1 cellular context compared by ENCODE assay signal in the genomic region with DNA sequence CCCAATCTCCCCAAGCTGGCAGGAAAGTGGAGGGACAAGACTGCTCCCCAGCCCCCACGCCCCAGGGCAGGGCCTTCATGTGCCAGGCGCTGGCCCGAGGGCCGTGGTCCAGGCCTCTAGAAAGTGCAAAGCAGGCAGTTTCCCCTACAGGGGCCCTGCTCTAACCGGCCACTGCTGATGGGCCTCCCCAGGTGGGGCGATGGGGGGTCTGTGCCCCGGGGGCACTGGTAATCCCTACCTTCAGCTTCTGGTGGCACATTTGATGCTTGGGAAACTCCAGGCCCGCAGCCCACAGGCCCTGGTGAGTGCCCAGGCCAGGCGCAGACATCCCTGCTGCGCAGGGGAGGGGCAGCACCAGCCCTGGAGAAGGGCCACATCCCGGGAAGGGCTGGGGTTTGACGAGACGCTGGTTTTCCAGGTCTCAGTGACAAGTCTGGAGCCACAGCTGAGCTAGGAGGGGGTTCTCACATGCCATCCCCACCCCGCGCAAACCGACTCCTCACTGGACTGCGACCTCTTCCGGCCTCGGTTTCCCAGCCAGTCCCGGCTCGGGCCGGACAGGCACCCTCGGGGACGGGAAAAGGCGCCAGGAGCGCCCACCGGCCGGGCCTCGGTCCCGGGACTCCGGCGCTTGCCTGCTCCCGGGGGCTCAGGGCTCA.
TF ChIP-seq lines count a peak whose summit lies in the region.

No MANE protein-coding gene starts in this region.

TF ChIP-seq in HCT116, 20 proteins besides CTCF, POLR2A, EP300 and RAD21 (continued from another document):
- TF ChIP-seq, protein P1, sequence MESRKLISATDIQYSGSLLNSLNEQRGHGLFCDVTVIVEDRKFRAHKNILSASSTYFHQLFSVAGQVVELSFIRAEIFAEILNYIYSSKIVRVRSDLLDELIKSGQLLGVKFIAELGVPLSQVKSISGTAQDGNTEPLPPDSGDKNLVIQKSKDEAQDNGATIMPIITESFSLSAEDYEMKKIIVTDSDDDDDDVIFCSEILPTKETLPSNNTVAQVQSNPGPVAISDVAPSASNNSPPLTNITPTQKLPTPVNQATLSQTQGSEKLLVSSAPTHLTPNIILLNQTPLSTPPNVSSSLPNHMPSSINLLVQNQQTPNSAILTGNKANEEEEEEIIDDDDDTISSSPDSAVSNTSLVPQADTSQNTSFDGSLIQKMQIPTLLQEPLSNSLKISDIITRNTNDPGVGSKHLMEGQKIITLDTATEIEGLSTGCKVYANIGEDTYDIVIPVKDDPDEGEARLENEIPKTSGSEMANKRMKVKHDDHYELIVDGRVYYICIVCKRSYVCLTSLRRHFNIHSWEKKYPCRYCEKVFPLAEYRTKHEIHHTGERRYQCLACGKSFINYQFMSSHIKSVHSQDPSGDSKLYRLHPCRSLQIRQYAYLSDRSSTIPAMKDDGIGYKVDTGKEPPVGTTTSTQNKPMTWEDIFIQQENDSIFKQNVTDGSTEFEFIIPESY (IDR thresholded peaks at IDR 0.05; ENCODE audit: extremely low read depth, insufficient replicate concordance, low read length) = no peak
- TF ChIP-seq, protein P2, sequence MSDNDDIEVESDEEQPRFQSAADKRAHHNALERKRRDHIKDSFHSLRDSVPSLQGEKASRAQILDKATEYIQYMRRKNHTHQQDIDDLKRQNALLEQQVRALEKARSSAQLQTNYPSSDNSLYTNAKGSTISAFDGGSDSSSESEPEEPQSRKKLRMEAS (IDR thresholded peaks at IDR 0.05) = no peak
- TF ChIP-seq TCF7L2 (IDR thresholded peaks at IDR 0.05; ENCODE audit: borderline replicate concordance, extremely low read depth, insufficient read depth, insufficient read length) = no peak
- TF ChIP-seq, protein P3, sequence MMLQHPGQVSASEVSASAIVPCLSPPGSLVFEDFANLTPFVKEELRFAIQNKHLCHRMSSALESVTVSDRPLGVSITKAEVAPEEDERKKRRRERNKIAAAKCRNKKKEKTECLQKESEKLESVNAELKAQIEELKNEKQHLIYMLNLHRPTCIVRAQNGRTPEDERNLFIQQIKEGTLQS (IDR thresholded peaks at IDR 0.05) = no peak
